In genomic region chr11:70060611-70061293, GRCh38 we compare ENCODE assay signal across 23 cellular contexts. TPM values are rescaled to one million over a fixed set of nuclear protein-coding genes. Genes with fewer than 3 reads are reported as not detected.
"Had no signal": no experiment of that assay in that cellular context is flagged by ENCODE, and none has a peak within 500 bp of the region (broad histone marks: within the 10 kb centered on the region; RNA-seq: fewer than 3 reads in every experiment).

No MANE protein-coding gene starts in this region.

- ATAC-seq: effector memory CD8-positive, alpha-beta T cell; gastroesophageal sphincter; left colon; mucosa of descending colon; naive thymus-derived CD8-positive, alpha-beta T cell; stimulated activated naive B cell treated with anti-CD40 and anti-IgM and Interleukin-4, amounts not matched to agents 10 μg/mL and 1 μg/mL and 100 μg/mL, for 72 hours had no signal

- H3K4me3 Mint-ChIP-seq: effector memory CD8-positive, alpha-beta T cell; naive thymus-derived CD8-positive, alpha-beta T cell; stimulated activated naive B cell treated with anti-CD40 and anti-IgM and Interleukin-4, amounts not matched to agents 10 μg/mL and 1 μg/mL and 100 μg/mL, for 72 hours had no signal

- H3K4me1 ChIP-seq: gastroesophageal sphincter, sigmoid colon, stomach had no signal

- H3K27ac ChIP-seq: dorsolateral prefrontal cortex, epithelial cell of prostate, esophagus squamous epithelium, gastroesophageal sphincter, neutrophil, sigmoid colon, skin epidermis, stomach, thoracic aorta, transverse colon had no signal

- H3K9me3 ChIP-seq: mucosa of descending colon, neutrophil, stomach, transverse colon had no signal

- H3K27ac Mint-ChIP-seq: effector memory CD8-positive, alpha-beta T cell; naive thymus-derived CD8-positive, alpha-beta T cell; stimulated activated naive B cell treated with anti-CD40 and anti-IgM and Interleukin-4, amounts not matched to agents 10 μg/mL and 1 μg/mL and 100 μg/mL, for 72 hours had no signal

- H3K36me3 Mint-ChIP-seq: stimulated activated naive B cell treated with anti-CD40 and anti-IgM and Interleukin-4, amounts not matched to agents 10 μg/mL and 1 μg/mL and 100 μg/mL, for 72 hours had no signal

- H3K4me3 ChIP-seq: dorsolateral prefrontal cortex, esophagus squamous epithelium, gastroesophageal sphincter, mucosa of descending colon, sigmoid colon, skin epidermis, stomach, thoracic aorta, transverse colon had no signal

- DNase-seq: cortex of kidney; dorsolateral prefrontal cortex; effector memory CD8-positive, alpha-beta T cell; esophagus squamous epithelium; foreskin fibroblast; glutamatergic neuron; left colon; mucosa of descending colon; naive thymus-derived CD8-positive, alpha-beta T cell; posterior cingulate gyrus; sigmoid colon; stimulated activated CD4-positive, alpha-beta T cell treated with anti-CD3 and anti-CD28 coated beads, Interleukin-2, amount 100 ng/mL, for 24 hours; stimulated activated CD4-positive, alpha-beta T cell treated with anti-CD3 and anti-CD28 coated beads, Interleukin-4, amount 100 ng/mL, for 4 hours; stimulated activated naive B cell treated with anti-CD40 and anti-IgM and Interleukin-4, amounts not matched to agents 10 μg/mL and 1 μg/mL and 100 μg/mL, for 72 hours; stomach; substantia nigra; transverse colon had no signal

- H3K4me1 Mint-ChIP-seq: naive thymus-derived CD8-positive, alpha-beta T cell; stimulated activated naive B cell treated with anti-CD40 and anti-IgM and Interleukin-4, amounts not matched to agents 10 μg/mL and 1 μg/mL and 100 μg/mL, for 72 hours had no signal

- H3K36me3 ChIP-seq: esophagus squamous epithelium, gastroesophageal sphincter, neutrophil, sigmoid colon, stomach, thoracic aorta, transverse colon had no signal

- H3K27me3 ChIP-seq: sigmoid colon had no signal

- H3K9me3 Mint-ChIP-seq: effector memory CD8-positive, alpha-beta T cell had no signal

RNA-seq across cellular contexts. Expression of gene ANO1, which starts 17.4 kb away (rescaled TPM):
- total RNA-seq: naive thymus-derived CD8-positive, alpha-beta T cell; osteoblast had no signal
